ENCODE assay signal across 8 cellular contexts in the genomic region with DNA sequence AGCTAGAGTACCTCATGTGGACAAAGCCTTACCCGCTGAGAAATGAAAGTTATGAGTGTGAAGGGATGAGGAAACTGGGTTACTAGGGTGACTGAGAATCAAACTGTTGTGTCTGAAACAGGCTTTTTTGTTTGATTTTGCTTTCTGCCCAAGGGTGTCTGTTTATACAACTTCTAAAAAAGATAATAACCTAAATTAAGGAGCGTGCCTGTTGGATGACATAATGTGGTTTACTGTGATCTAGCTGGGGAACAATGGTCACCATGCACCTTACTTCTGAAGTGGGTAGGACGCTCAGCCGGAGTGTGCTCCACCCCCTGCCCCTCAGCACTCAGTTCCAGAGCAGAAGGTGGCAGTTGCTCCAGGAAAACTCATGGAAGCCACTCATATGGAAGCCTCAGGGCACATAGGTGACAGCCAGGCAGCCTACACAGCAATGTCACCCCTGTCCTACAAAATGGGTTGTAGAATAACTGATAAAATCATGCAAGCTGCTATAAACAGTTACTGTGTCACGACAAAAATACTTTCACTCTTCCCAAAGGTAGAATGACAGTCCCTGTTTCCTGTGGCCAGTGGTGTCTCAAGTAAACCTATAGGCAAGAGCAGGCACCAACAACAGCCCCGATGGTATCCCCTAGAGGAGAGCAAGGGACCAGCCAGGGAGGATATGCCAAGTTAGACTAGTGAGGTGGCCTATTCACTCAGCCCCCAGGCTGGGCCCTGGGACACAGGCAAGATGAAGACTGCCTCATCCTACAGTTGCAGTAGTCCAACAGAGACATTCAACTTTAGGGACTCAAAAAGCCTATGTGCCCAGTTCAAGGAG. TPM values are rescaled to one million over a fixed set of nuclear protein-coding genes. Genes with fewer than 3 reads are reported as not detected.
DNase-seq lines count a peak whose midpoint lies in the region; ATAC-seq lines count a peak whose summit lies in the region.

No MANE protein-coding gene starts in this region.

- DNase-seq in NCI-H146 treated with DMSO at 0.1 percent for 48 hours (lab: John Stamatoyannopoulos, UW; ENCODE audit: unreplicated experiment) (peak; percentile 63), fibroblast of peridontal ligament (ENCODE audit: extremely low read depth) (peak; percentile 40), KBM-7 (no peak)
- no peak for DNase-seq in activated naive CD8-positive, alpha-beta T cell treated with anti-CD3 and anti-CD28 coated beads, Interleukin-2, amount 50 U/mL, for 24 hours
- no peak for DNase-seq in stimulated activated CD4-positive, alpha-beta T cell treated with anti-CD3 and anti-CD28 coated beads, Interleukin-4, amount 100 ng/mL, for 1 hour
- DNase-seq in activated T-helper 2 cell treated with anti-CD3 and anti-CD28 coated beads, Interferon-gamma antibody, Interleukin-2, Interleukin-4, amounts not matched to agents 10 μg/mL and 5 μg/mL and 100 μg/mL, durations not matched to agents 14 hours and 24 hours and 36 hours (ENCODE audit: low spot score): no peak

- peak overlapping the region; percentile 61 for H3K4me2 ChIP-seq in BLaER1

- no peaks in the 10 kb centered on the region for H3K27me3 Mint-ChIP-seq in activated naive CD8-positive, alpha-beta T cell treated with anti-CD3 and anti-CD28 coated beads, Interleukin-2, amount 50 U/mL, for 24 hours
- no peaks in the 10 kb centered on the region for H3K27me3 Mint-ChIP-seq in activated T-helper 2 cell treated with anti-CD3 and anti-CD28 coated beads, Interferon-gamma antibody, Interleukin-2, Interleukin-4, amounts not matched to agents 10 μg/mL and 5 μg/mL and 100 μg/mL, durations not matched to agents 14 hours and 24 hours and 36 hours (ENCODE audit: low read depth)

- H3K4me3 Mint-ChIP-seq in activated naive CD8-positive, alpha-beta T cell treated with anti-CD3 and anti-CD28 coated beads, Interleukin-2, amount 50 U/mL, for 24 hours: no peak overlapping the region
- H3K4me3 Mint-ChIP-seq in activated T-helper 2 cell treated with anti-CD3 and anti-CD28 coated beads, Interferon-gamma antibody, Interleukin-2, Interleukin-4, amounts not matched to agents 10 μg/mL and 5 μg/mL and 100 μg/mL, durations not matched to agents 14 hours and 24 hours and 36 hours (ENCODE audit: low read depth): no peak overlapping the region

- no peaks in the 10 kb centered on the region for H3K9me3 ChIP-seq in BLaER1

- ATAC-seq in GM19395 (IDR thresholded peaks at IDR 0.05; ENCODE audit: unreplicated experiment): peak; percentile 23
- ATAC-seq in activated naive CD8-positive, alpha-beta T cell treated with anti-CD3 and anti-CD28 coated beads, Interleukin-2, amount 50 U/mL, for 24 hours: no peak

- intact Hi-C loops in activated T-helper 2 cell treated with anti-CD3 and anti-CD28 coated beads, Interferon-gamma antibody, Interleukin-2, Interleukin-4, amounts not matched to agents 10 μg/mL and 5 μg/mL and 100 μg/mL, durations not matched to agents 14 hours and 24 hours and 36 hours (cut with micrococcal nuclease): no loop called here

- H3K27ac Mint-ChIP-seq in activated naive CD8-positive, alpha-beta T cell treated with anti-CD3 and anti-CD28 coated beads, Interleukin-2, amount 50 U/mL, for 24 hours: no peak overlapping the region
- no peak overlapping the region for H3K27ac Mint-ChIP-seq in activated T-helper 2 cell treated with anti-CD3 and anti-CD28 coated beads, Interferon-gamma antibody, Interleukin-2, Interleukin-4, amounts not matched to agents 10 μg/mL and 5 μg/mL and 100 μg/mL, durations not matched to agents 14 hours and 24 hours and 36 hours

- H3K27me3 ChIP-seq in BLaER1: no peaks in the 10 kb centered on the region

- no peaks in the 10 kb centered on the region for H3K36me3 ChIP-seq in BLaER1

- in situ Hi-C loops in KBM-7 (cut with MboI; ENCODE audit: low pct_unique_long_range_greater_than_20kb, low sequenced_read_pairs): no loop called here

- H3K27ac ChIP-seq in BLaER1: no peak overlapping the region

- no peaks in the 10 kb centered on the region for H4K20me1 ChIP-seq in BLaER1

- peaks cover 43% of the 10 kb centered on the region for H3K4me1 ChIP-seq in BLaER1

- H3K36me3 Mint-ChIP-seq in activated naive CD8-positive, alpha-beta T cell treated with anti-CD3 and anti-CD28 coated beads, Interleukin-2, amount 50 U/mL, for 24 hours (ENCODE audit: low read depth): peaks cover 4% of the 10 kb centered on the region
- H3K36me3 Mint-ChIP-seq in activated T-helper 2 cell treated with anti-CD3 and anti-CD28 coated beads, Interferon-gamma antibody, Interleukin-2, Interleukin-4, amounts not matched to agents 10 μg/mL and 5 μg/mL and 100 μg/mL, durations not matched to agents 14 hours and 24 hours and 36 hours (ENCODE audit: low read depth): no peaks in the 10 kb centered on the region

- no peak overlapping the region for H3K4me3 ChIP-seq in BLaER1

- H3K9me3 Mint-ChIP-seq in activated naive CD8-positive, alpha-beta T cell treated with anti-CD3 and anti-CD28 coated beads, Interleukin-2, amount 50 U/mL, for 24 hours: no peaks in the 10 kb centered on the region
- H3K9me3 Mint-ChIP-seq in activated T-helper 2 cell treated with anti-CD3 and anti-CD28 coated beads, Interferon-gamma antibody, Interleukin-2, Interleukin-4, amounts not matched to agents 10 μg/mL and 5 μg/mL and 100 μg/mL, durations not matched to agents 14 hours and 24 hours and 36 hours: no peaks in the 10 kb centered on the region

- H3K9ac ChIP-seq in BLaER1: no peak overlapping the region

- H3K4me1 Mint-ChIP-seq in activated naive CD8-positive, alpha-beta T cell treated with anti-CD3 and anti-CD28 coated beads, Interleukin-2, amount 50 U/mL, for 24 hours: peaks cover 23% of the 10 kb centered on the region
- peaks cover 30% of the 10 kb centered on the region for H3K4me1 Mint-ChIP-seq in activated T-helper 2 cell treated with anti-CD3 and anti-CD28 coated beads, Interferon-gamma antibody, Interleukin-2, Interleukin-4, amounts not matched to agents 10 μg/mL and 5 μg/mL and 100 μg/mL, durations not matched to agents 14 hours and 24 hours and 36 hours (ENCODE audit: low read depth)

RNA-seq across cellular contexts. Expression of a gene that starts 29.3 kb away (rescaled TPM):
- 3.4 and 3.7 TPM in 2 replicates for total RNA-seq in activated T-helper 2 cell treated with anti-CD3 and anti-CD28 coated beads, Interferon-gamma antibody, Interleukin-2, Interleukin-4, amounts not matched to agents 10 μg/mL and 5 μg/mL and 100 μg/mL, durations not matched to agents 14 hours and 24 hours and 36 hours

Comparison
In these comparisons a context has a peak if more than half of its experiments do, and no peak if none do; other contexts are left out.
1. DNase-seq: peak in NCI-H146 treated with DMSO at 0.1 percent for 48 hours (single experiment) and fibroblast of peridontal ligament (single experiment); none in activated naive CD8-positive, alpha-beta T cell treated with anti-CD3 and anti-CD28 coated beads, Interleukin-2, amount 50 U/mL, for 24 hours (single experiment), KBM-7 (single experiment), stimulated activated CD4-positive, alpha-beta T cell treated with anti-CD3 and anti-CD28 coated beads, Interleukin-4, amount 100 ng/mL, for 1 hour (single experiment) and activated T-helper 2 cell treated with anti-CD3 and anti-CD28 coated beads, Interferon-gamma antibody, Interleukin-2, Interleukin-4, amounts not matched to agents 10 μg/mL and 5 μg/mL and 100 μg/mL, durations not matched to agents 14 hours and 24 hours and 36 hours (single experiment).